ENCODE assay signal across 9 cellular contexts in the genomic region with DNA sequence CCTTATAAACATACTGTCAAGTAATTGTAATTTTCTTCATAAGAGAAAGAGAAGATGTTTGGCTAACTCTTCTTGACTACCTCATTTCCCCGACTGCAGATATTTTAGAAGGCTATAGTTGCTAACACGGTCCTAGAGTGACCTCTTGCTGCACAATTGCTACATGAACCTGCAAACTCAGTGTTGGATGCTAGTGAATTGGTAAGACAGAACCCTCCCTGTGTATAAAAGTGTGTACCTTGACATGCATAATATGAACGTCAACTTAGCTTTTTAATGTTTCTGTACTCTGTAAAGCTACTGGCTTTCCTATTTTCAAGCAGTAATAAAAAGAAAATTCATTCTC. TPM values are rescaled to one million over a fixed set of nuclear protein-coding genes. Genes with fewer than 3 reads are reported as not detected.
DNase-seq lines count a peak whose midpoint lies in the region; ATAC-seq and TF ChIP-seq lines count a peak whose summit lies in the region.
"Had no signal": no experiment of that assay in that cellular context is flagged by ENCODE, and none has a peak within 500 bp of the region (broad histone marks: within the 10 kb centered on the region; RNA-seq: fewer than 3 reads in every experiment).

No MANE protein-coding gene starts in this region.

- H2BK120ac ChIP-seq in IMR-90 (ENCODE audit: low read depth, low read length), result no peak overlapping the region

- TF ChIP-seq CTCF in GM12865 (IDR thresholded peaks at IDR 0.05; ENCODE audit: insufficient read depth, low read depth, low read length, missing control alignments) (peak; percentile 23), IMR-90 (conservative IDR thresholded peaks at IDR 0.05; ENCODE audit: low read depth, low read length) (no peak), SK-N-SH (IDR thresholded peaks at IDR 0.05) (peak; percentile 18; the same call in 1 of the 2 replicates), kidney epithelial cell (IDR thresholded peaks at IDR 0.05; ENCODE audit: insufficient read depth, low read length, poor library complexity, severe bottlenecking) (peak; percentile 14), PC-9 (conservative IDR thresholded peaks at IDR 0.05) (no peak; the same call in 1 of the 2 replicates), esophagus muscularis mucosa (IDR thresholded peaks at IDR 0.05) (no peak)

- no peak for ATAC-seq in IMR-90 (ENCODE audit: low read depth)
- no peak for ATAC-seq in aorta (ENCODE audit: low FRiP score)
- no peak for ATAC-seq in GM18873 (IDR thresholded peaks at IDR 0.05; ENCODE audit: low FRiP score, unreplicated experiment)

- H3K9ac ChIP-seq in IMR-90 (ENCODE audit: low read depth, low read length), result no peak overlapping the region
- no peak overlapping the region for H3K9ac ChIP-seq in SK-N-SH

- no peaks in the 10 kb centered on the region for H4K20me1 ChIP-seq in IMR-90 (ENCODE audit: insufficient read depth, low read length)
- no peaks in the 10 kb centered on the region for H4K20me1 ChIP-seq in SK-N-SH (ENCODE audit: insufficient read depth)
- H4K20me1 ChIP-seq in PC-9 (ENCODE audit: insufficient read depth), result no peaks in the 10 kb centered on the region

- in situ Hi-C loops in IMR-90 (cut with MboI; ENCODE audit: low sequenced_read_pairs), result loop anchor here (10.0 kb wide), 1 partner anchor 304 kb away; no protein-coding TSS in a partner anchor

- intact Hi-C loops in IMR-90 (cut with micrococcal nuclease) (loop anchor here (2.0 to 10.0 kb wide), 4 partner anchors 327 to 1734 kb away; no protein-coding TSS in a partner anchor), PC-9 (cut with micrococcal nuclease; ENCODE audit: unreplicated experiment) (loop anchor here (2.0 to 5.0 kb wide), 3 partner anchors 304 to 1737 kb away; no protein-coding TSS in a partner anchor), aorta (cut with DNase I) (loop anchor here in 1 of 2 donors (10.0 kb wide), 1 partner anchor 154 kb away; no protein-coding TSS in a partner anchor), esophagus muscularis mucosa (cut with DNase I) (loop anchor here (2.0 kb wide), 1 partner anchor 152 kb away; no protein-coding TSS in a partner anchor)

- TF ChIP-seq EP300 in SK-N-SH (IDR thresholded peaks at IDR 0.05; ENCODE audit: borderline replicate concordance in 1 of 2, low read depth in 1 of 2, low read length in 1 of 2), result no peak
- TF ChIP-seq EP300 in esophagus muscularis mucosa (IDR thresholded peaks at IDR 0.05), result no peak

- H4K91ac ChIP-seq in IMR-90 (ENCODE audit: insufficient read depth, low read depth, low read length), result no peak overlapping the region

- H4K8ac ChIP-seq in IMR-90 (ENCODE audit: low read depth in 2 of 2, low read length in 2 of 2), result no peak overlapping the region

- no peak overlapping the region for H2AFZ ChIP-seq in IMR-90 (replicated peaks; ENCODE audit: low read length, poor library complexity)
- H2AFZ ChIP-seq in SK-N-SH (ENCODE audit: low read depth), result no peak overlapping the region
- no peak overlapping the region for H2AFZ ChIP-seq in PC-9

- BruUV-seq in IMR-90 (replicated peaks; lab: Mats Ljungman, UMichigan), result no TSS peak
- no TSS peak for BruUV-seq in PC-9 (replicated peaks; lab: Mats Ljungman, UMichigan)

- no peak overlapping the region for H3K18ac ChIP-seq in IMR-90 (ENCODE audit: low read depth, low read length)

- TF ChIP-seq RAD21 in IMR-90 (IDR thresholded peaks at IDR 0.05; ENCODE audit: low read length) (no peak), SK-N-SH (IDR thresholded peaks at IDR 0.05; ENCODE audit: low read length) (peak; percentile 64)

- H3K9me3 ChIP-seq in IMR-90 (ENCODE audit: control insufficient read depth, insufficient read depth, low read length) (no peaks in the 10 kb centered on the region), SK-N-SH (no peaks in the 10 kb centered on the region), PC-9 (ENCODE audit: insufficient read depth, low read depth) (no peaks in the 10 kb centered on the region), aorta (ENCODE audit: control insufficient read depth, low read length) (no peaks in the 10 kb centered on the region), esophagus muscularis mucosa (no peaks in the 10 kb centered on the region)

- H3K4me2 ChIP-seq in IMR-90 (ENCODE audit: low read depth, low read length) (no peak overlapping the region), SK-N-SH (no peak overlapping the region), PC-9 (no peak overlapping the region)

- H3K14ac ChIP-seq in IMR-90 (replicated peaks; ENCODE audit: low read depth, low read length), result no peak overlapping the region

- no peak overlapping the region for H4K5ac ChIP-seq in IMR-90 (ENCODE audit: low read depth, low read length)

- no peak overlapping the region for H2AK5ac ChIP-seq in IMR-90 (ENCODE audit: low read depth, low read length)

- CTCF ChIA-PET in IMR-90 (lab: Yijun Ruan, JAX) (interaction anchor here (0.8 to 1.2 kb wide), 7 partner anchors 11 to 298 kb away, joined by 3 to 7 read pairs (median 4); no protein-coding TSS in a partner anchor), SK-N-SH (lab: Yijun Ruan, JAX) (interaction anchor here (0.7 to 3.6 kb wide), 47 partner anchors 8 to 1735 kb away, joined by 3 to 36 read pairs (median 4); a partner anchor contains a TSS), PC-9 (lab: Charles Lee) (no interaction called here)

- DNase-seq in GM12865 (ENCODE audit: low read depth) (peak; percentile 40), IMR-90 (peak; percentile 5), SK-N-SH (no peak), kidney epithelial cell (ENCODE audit: low read depth) (no peak), PC-9 (no peak), aorta (no peak), esophagus muscularis mucosa (ENCODE audit: extremely low spot score) (no peak)

- no peak overlapping the region for H3K23ac ChIP-seq in IMR-90 (ENCODE audit: low read depth, low read length)

- no peak overlapping the region for H2BK20ac ChIP-seq in IMR-90 (ENCODE audit: low read depth, low read length)

- dilution Hi-C loops in IMR-90 (cut with HindIII; ENCODE audit: low sequenced_read_pairs, unreplicated experiment), result no loop called here

- H3K4me1 ChIP-seq in IMR-90 (ENCODE audit: control insufficient read depth, insufficient read depth, low read length), result no peaks in the 10 kb centered on the region
- H3K4me1 ChIP-seq in SK-N-SH (ENCODE audit: control insufficient read depth in 1 of 2, insufficient read depth in 2 of 2, low read depth in 1 of 2, low read length in 1 of 2), result peaks cover 0 to 6% of the 10 kb centered on the region in 2 experiments; a peak in 1 of 4 replicates
- peaks cover 6% of the 10 kb centered on the region; the same call in 1 of the 2 replicates for H3K4me1 ChIP-seq in PC-9 (replicated peaks; ENCODE audit: insufficient read depth)
- no peaks in the 10 kb centered on the region for H3K4me1 ChIP-seq in aorta (ENCODE audit: control insufficient read depth in 1 of 2, insufficient read depth in 2 of 2, low read length in 2 of 2)
- H3K4me1 ChIP-seq in esophagus muscularis mucosa, result peaks cover 0 to 4% (median 0%) of the 10 kb centered on the region in 4 donors

- H3K79me1 ChIP-seq in IMR-90 (ENCODE audit: low read depth in 1 of 2, low read length in 2 of 2), result no peaks in the 10 kb centered on the region

- no peaks in the 10 kb centered on the region for H3K36me3 ChIP-seq in IMR-90 (ENCODE audit: control insufficient read depth, insufficient read depth, low read length)
- H3K36me3 ChIP-seq in SK-N-SH (replicated peaks in 1 of 2; ENCODE audit: control insufficient read depth in 1 of 2, insufficient read depth in 2 of 2, low read length in 1 of 2), result no peaks in the 10 kb centered on the region
- no peaks in the 10 kb centered on the region for H3K36me3 ChIP-seq in kidney epithelial cell (ENCODE audit: control insufficient read depth, insufficient read depth, low read length)
- no peaks in the 10 kb centered on the region for H3K36me3 ChIP-seq in PC-9 (ENCODE audit: low read depth)
- peaks cover 0 to 2% of the 10 kb centered on the region in 2 donors for H3K36me3 ChIP-seq in aorta (ENCODE audit: control insufficient read depth in 1 of 2, insufficient read depth in 2 of 2, low read length in 1 of 2)
- no peaks in the 10 kb centered on the region for H3K36me3 ChIP-seq in esophagus muscularis mucosa

- no peaks in the 10 kb centered on the region for H3K9me1 ChIP-seq in IMR-90 (ENCODE audit: insufficient read depth, low read length)

- TF ChIP-seq POLR2A in IMR-90 (IDR thresholded peaks at IDR 0.05; ENCODE audit: low read depth, low read length) (no peak), esophagus muscularis mucosa (IDR thresholded peaks at IDR 0.05; ENCODE audit: low read depth) (no peak)

- H3K79me2 ChIP-seq in SK-N-SH (ENCODE audit: insufficient read depth), result no peaks in the 10 kb centered on the region
- H3K79me2 ChIP-seq in PC-9 (ENCODE audit: low read depth), result no peaks in the 10 kb centered on the region

- no peaks in the 10 kb centered on the region for H3F3A ChIP-seq in SK-N-SH (replicated peaks; ENCODE audit: insufficient read depth)
- H3F3A ChIP-seq in PC-9 (ENCODE audit: insufficient read depth, low read depth), result no peaks in the 10 kb centered on the region

- POLR2A ChIA-PET in IMR-90 (lab: Charles Lee; ENCODE audit: unreplicated experiment), result no interaction called here
- POLR2A ChIA-PET in SK-N-SH (lab: Yijun Ruan, JAX), result interaction anchor here (1.1 kb wide), 1 partner anchor 76 kb away, joined by 3 read pairs; a partner anchor contains a TSS
- POLR2A ChIA-PET in PC-9 (lab: Charles Lee; ENCODE audit: unreplicated experiment), result no interaction called here

- no CpG with 5 or more reads among the region's 3 CpGs for WGBS in IMR-90 (ENCODE audit: extremely low coverage in 2 of 2, insufficient read length in 1 of 2), 2 experiments
- 49% methylated on average over 3 of the region's 3 CpGs for WGBS in SK-N-SH (ENCODE audit: low lambda C conversion rate)
- 37 to 42% methylated on average over 3 of the region's 3 CpGs for WGBS in aorta, 2 donors
- 41% methylated on average over 3 of the region's 3 CpGs for WGBS in esophagus muscularis mucosa

- no peak overlapping the region for H3K56ac ChIP-seq in IMR-90 (ENCODE audit: extremely low read depth, insufficient read depth, low read length)

- no peaks in the 10 kb centered on the region for H3K9me2 ChIP-seq in SK-N-SH
- no peaks in the 10 kb centered on the region for H3K9me2 ChIP-seq in PC-9 (ENCODE audit: insufficient read depth)

- no peak overlapping the region for H3K27ac ChIP-seq in IMR-90 (ENCODE audit: insufficient read depth, low read length)
- H3K27ac ChIP-seq in SK-N-SH (ENCODE audit: low read depth in 2 of 2, low read length in 1 of 2), result no peak overlapping the region
- no peak overlapping the region for H3K27ac ChIP-seq in PC-9
- H3K27ac ChIP-seq in aorta (ENCODE audit: low read depth in 1 of 2, low read length in 2 of 2), result no peak overlapping the region
- no peak overlapping the region for H3K27ac ChIP-seq in esophagus muscularis mucosa (replicated peaks in 1 of 4)

- no peak overlapping the region for H2AK9ac ChIP-seq in IMR-90 (replicated peaks; ENCODE audit: low read depth, low read length, poor library complexity)

- H3K4me3 ChIP-seq in GM12865 (ENCODE audit: low read depth, low read length), result no peak overlapping the region
- H3K4me3 ChIP-seq in IMR-90 (ENCODE audit: insufficient read depth, low read depth, low read length), result no peak overlapping the region
- H3K4me3 ChIP-seq in SK-N-SH (ENCODE audit: low read depth in 2 of 2, low read length in 1 of 2), result no peak overlapping the region
- no peak overlapping the region for H3K4me3 ChIP-seq in kidney epithelial cell (ENCODE audit: low read depth, low read length)
- no peak overlapping the region for H3K4me3 ChIP-seq in PC-9
- H3K4me3 ChIP-seq in aorta (ENCODE audit: low read length in 2 of 2), result no peak overlapping the region
- no peak overlapping the region for H3K4me3 ChIP-seq in esophagus muscularis mucosa

- no peak overlapping the region for H2BK15ac ChIP-seq in IMR-90 (ENCODE audit: low read depth, low read length)

- no peak overlapping the region for H3K4ac ChIP-seq in IMR-90 (ENCODE audit: low read depth, low read length)

- H2BK5ac ChIP-seq in IMR-90 (ENCODE audit: low read depth, low read length, poor library complexity, severe bottlenecking), result no peak overlapping the region

- H3K27me3 ChIP-seq in IMR-90 (ENCODE audit: control insufficient read depth, insufficient read depth, low read length) (no peaks in the 10 kb centered on the region), SK-N-SH (ENCODE audit: insufficient read depth) (no peaks in the 10 kb centered on the region), kidney epithelial cell (ENCODE audit: control insufficient read depth, insufficient read depth, low read length) (no peaks in the 10 kb centered on the region), PC-9 (ENCODE audit: insufficient read depth, low read depth) (no peaks in the 10 kb centered on the region), aorta (ENCODE audit: control insufficient read depth in 1 of 2, insufficient read depth in 2 of 2, low read length in 1 of 2) (no peaks in the 10 kb centered on the region), esophagus muscularis mucosa (no peaks in the 10 kb centered on the region)

RNA-seq across cellular contexts. Expression of a gene that starts 46.7 kb away (rescaled TPM):
- not detected in 2 replicates for total RNA-seq in IMR-90 (2012; rRNA removed)
- polyA plus RNA-seq in IMR-90 (2012; rRNA removed), result not detected in 2 replicates
- polyA plus RNA-seq in IMR-90 (2012; cell fraction: cytosol; rRNA removed), result not detected in 2 replicates
- not detected in 2 replicates for polyA plus RNA-seq in IMR-90 (2012; cell fraction: nucleus; rRNA removed; ENCODE audit: low replicate concordance)
- polyA plus RNA-seq in SK-N-SH (2012; rRNA removed), result not detected in 2 replicates
- not detected in 2 replicates for polyA plus RNA-seq in SK-N-SH (2012; cell fraction: cytosol; rRNA removed)
- polyA plus RNA-seq in SK-N-SH (2012; cell fraction: nucleus; rRNA removed), result not detected in 2 replicates
- total RNA-seq in kidney epithelial cell, result not detected in 2 replicates
- total RNA-seq in PC-9 (2021), result not detected in 2 replicates
- under 1 TPM in 1 of 2 donors, not detected in 1; 0.29 TPM for total RNA-seq in aorta
- not detected for polyA plus RNA-seq in aorta
- total RNA-seq in esophagus muscularis mucosa, result not detected
- total RNA-seq: skeletal muscle tissue had no signal

Comparison
In these comparisons a context has a peak if more than half of its experiments do, and no peak if none do; other contexts are left out.
1. DNase-seq: peak in GM12865 (single experiment) and IMR-90 (single experiment); none in SK-N-SH (single experiment), kidney epithelial cell (single experiment), PC-9 (0 of 2), aorta (0 of 2) and esophagus muscularis mucosa (single experiment).
2. CTCF ChIP-seq: peak in GM12865 (single experiment), SK-N-SH (single experiment) and kidney epithelial cell (single experiment); none in IMR-90 (single experiment), PC-9 (single experiment) and esophagus muscularis mucosa (0 of 3).